8 cellular contexts compared by ENCODE assay signal in genomic region chr1:185483647-185484450, GRCh38.
DNase-seq lines count a peak whose midpoint lies in the region; ATAC-seq and TF ChIP-seq lines count a peak whose summit lies in the region.

No MANE protein-coding gene starts in this region.

- no peak overlapping the region for H2AK5ac ChIP-seq in trophoblast cell (ENCODE audit: low read length)

- ATAC-seq in activated T-helper 17 cell treated with anti-CD3 and anti-CD28 coated beads, Interleukin-2, amount 50 U/mL, for 72 hours (replicated peaks): no peak
- ATAC-seq in GM18907 (IDR thresholded peaks at IDR 0.05; ENCODE audit: unreplicated experiment): no peak

- no peak overlapping the region for H3K4me3 Mint-ChIP-seq in activated T-helper 17 cell treated with anti-CD3 and anti-CD28 coated beads, Interleukin-2, amount 50 U/mL, for 72 hours
- H3K4me3 Mint-ChIP-seq in activated CD4-positive, alpha-beta T cell treated with anti-CD3 and anti-CD28 coated beads, Interleukin-2, amount 10 ng/mL, durations not matched to agents 7 days and 5 days: no peak overlapping the region
- H3K4me3 Mint-ChIP-seq in activated CD4-positive, alpha-beta memory T cell treated with anti-CD3 and anti-CD28 coated beads, Interleukin-2, amount 10 ng/mL, durations not matched to agents 7 days and 5 days: no peak overlapping the region

- no peak overlapping the region for H3K23ac ChIP-seq in trophoblast cell (ENCODE audit: low read length)

- peak; percentile 59 for DNase-seq in GOT3 (lab: John Stamatoyannopoulos, UW)
- peak; percentile 48 for DNase-seq in NCI-H82 treated with DMSO at 0.1 percent for 48 hours (lab: John Stamatoyannopoulos, UW; ENCODE audit: unreplicated experiment)
- no peak for DNase-seq in esophagus squamous epithelium (lab: John Stamatoyannopoulos, UW)
- peak; percentile 33 to 60 for DNase-seq in trophoblast cell
- no peak for DNase-seq in activated CD4-positive, alpha-beta T cell treated with anti-CD3 and anti-CD28 coated beads, Interleukin-2, amount 10 ng/mL, durations not matched to agents 7 days and 5 days
- no peak for DNase-seq in activated CD4-positive, alpha-beta memory T cell treated with anti-CD3 and anti-CD28 coated beads, Interleukin-2, amount 10 ng/mL, durations not matched to agents 7 days and 5 days

- H3K9ac ChIP-seq in trophoblast cell (ENCODE audit: low read length): no peak overlapping the region

- H3K4me1 ChIP-seq in esophagus squamous epithelium (peaks cover 4 to 28% (median 6%) of the 10 kb centered on the region in 3 donors), trophoblast cell (ENCODE audit: control insufficient read depth in 1 of 2, insufficient read depth in 2 of 2, low read length in 2 of 2) (peaks cover 0 to 2% of the 10 kb centered on the region in 2 experiments)

- no peak overlapping the region for H4K12ac ChIP-seq in trophoblast cell (ENCODE audit: low read depth, low read length)

- no peak overlapping the region for H2BK12ac ChIP-seq in trophoblast cell (ENCODE audit: low read length)

- 53 to 74% methylated on average over 2 of the region's 2 CpGs for WGBS in esophagus squamous epithelium, 2 donors
- WGBS in trophoblast cell (ENCODE audit: extremely low coverage, insufficient coverage, insufficient read length): no CpG with 5 or more reads among the region's 2 CpGs

- H3K4me3 ChIP-seq in esophagus squamous epithelium (no peak overlapping the region), trophoblast cell (ENCODE audit: low read depth, low read length) (no peak overlapping the region)

- CTCF ChIA-PET in activated CD4-positive, alpha-beta T cell treated with anti-CD3 and anti-CD28 coated beads, Interleukin-2, amount 10 ng/mL, durations not matched to agents 7 days and 5 days (lab: Charles Lee): no interaction called here
- CTCF ChIA-PET in activated CD4-positive, alpha-beta memory T cell treated with anti-CD3 and anti-CD28 coated beads, Interleukin-2, amount 10 ng/mL, durations not matched to agents 7 days and 5 days (lab: Charles Lee): no interaction called here

- H2AFZ ChIP-seq in trophoblast cell (ENCODE audit: insufficient read depth, low read length, poor library complexity): no peak overlapping the region

- H3K36me3 Mint-ChIP-seq in activated T-helper 17 cell treated with anti-CD3 and anti-CD28 coated beads, Interleukin-2, amount 50 U/mL, for 72 hours (ENCODE audit: low read depth): no peaks in the 10 kb centered on the region
- no peaks in the 10 kb centered on the region for H3K36me3 Mint-ChIP-seq in activated CD4-positive, alpha-beta T cell treated with anti-CD3 and anti-CD28 coated beads, Interleukin-2, amount 10 ng/mL, durations not matched to agents 7 days and 5 days (ENCODE audit: low read depth)
- no peaks in the 10 kb centered on the region for H3K36me3 Mint-ChIP-seq in activated CD4-positive, alpha-beta memory T cell treated with anti-CD3 and anti-CD28 coated beads, Interleukin-2, amount 10 ng/mL, durations not matched to agents 7 days and 5 days (ENCODE audit: low read depth)

- no peak for TF ChIP-seq POLR2A in esophagus squamous epithelium (IDR thresholded peaks at IDR 0.05)

- no peaks in the 10 kb centered on the region for H3K27me3 Mint-ChIP-seq in activated T-helper 17 cell treated with anti-CD3 and anti-CD28 coated beads, Interleukin-2, amount 50 U/mL, for 72 hours
- H3K27me3 Mint-ChIP-seq in activated CD4-positive, alpha-beta T cell treated with anti-CD3 and anti-CD28 coated beads, Interleukin-2, amount 10 ng/mL, durations not matched to agents 7 days and 5 days: no peaks in the 10 kb centered on the region
- no peaks in the 10 kb centered on the region for H3K27me3 Mint-ChIP-seq in activated CD4-positive, alpha-beta memory T cell treated with anti-CD3 and anti-CD28 coated beads, Interleukin-2, amount 10 ng/mL, durations not matched to agents 7 days and 5 days

- H3K9me3 Mint-ChIP-seq in activated T-helper 17 cell treated with anti-CD3 and anti-CD28 coated beads, Interleukin-2, amount 50 U/mL, for 72 hours: no peaks in the 10 kb centered on the region
- H3K9me3 Mint-ChIP-seq in activated CD4-positive, alpha-beta T cell treated with anti-CD3 and anti-CD28 coated beads, Interleukin-2, amount 10 ng/mL, durations not matched to agents 7 days and 5 days: peaks cover 3% of the 10 kb centered on the region
- peaks cover 2% of the 10 kb centered on the region for H3K9me3 Mint-ChIP-seq in activated CD4-positive, alpha-beta memory T cell treated with anti-CD3 and anti-CD28 coated beads, Interleukin-2, amount 10 ng/mL, durations not matched to agents 7 days and 5 days

- H3K79me1 ChIP-seq in trophoblast cell (ENCODE audit: low read length): peaks cover 1% of the 10 kb centered on the region

- no peak overlapping the region for H4K91ac ChIP-seq in trophoblast cell (ENCODE audit: low read depth, low read length)

- H3K36me3 ChIP-seq in esophagus squamous epithelium: no peaks in the 10 kb centered on the region
- no peaks in the 10 kb centered on the region for H3K36me3 ChIP-seq in trophoblast cell (ENCODE audit: control insufficient read depth in 1 of 2, insufficient read depth in 2 of 2, low read length in 2 of 2)

- intact Hi-C loops in esophagus squamous epithelium (cut with DNase I): no loop called here

- H4K8ac ChIP-seq in trophoblast cell (ENCODE audit: low read depth, low read length): no peak overlapping the region

- H3K4me2 ChIP-seq in trophoblast cell (ENCODE audit: low read length): no peak overlapping the region

- no peaks in the 10 kb centered on the region for H3K4me1 Mint-ChIP-seq in activated T-helper 17 cell treated with anti-CD3 and anti-CD28 coated beads, Interleukin-2, amount 50 U/mL, for 72 hours
- H3K4me1 Mint-ChIP-seq in activated CD4-positive, alpha-beta T cell treated with anti-CD3 and anti-CD28 coated beads, Interleukin-2, amount 10 ng/mL, durations not matched to agents 7 days and 5 days: no peaks in the 10 kb centered on the region
- no peaks in the 10 kb centered on the region for H3K4me1 Mint-ChIP-seq in activated CD4-positive, alpha-beta memory T cell treated with anti-CD3 and anti-CD28 coated beads, Interleukin-2, amount 10 ng/mL, durations not matched to agents 7 days and 5 days

- TF ChIP-seq CTCF in esophagus squamous epithelium (IDR thresholded peaks at IDR 0.05): no peak

- H3K79me2 ChIP-seq in trophoblast cell (ENCODE audit: control insufficient read depth, insufficient read depth, low read length, poor library complexity): no peaks in the 10 kb centered on the region

- no peak overlapping the region for H3K27ac Mint-ChIP-seq in activated T-helper 17 cell treated with anti-CD3 and anti-CD28 coated beads, Interleukin-2, amount 50 U/mL, for 72 hours
- no peak overlapping the region for H3K27ac Mint-ChIP-seq in activated CD4-positive, alpha-beta T cell treated with anti-CD3 and anti-CD28 coated beads, Interleukin-2, amount 10 ng/mL, durations not matched to agents 7 days and 5 days
- H3K27ac Mint-ChIP-seq in activated CD4-positive, alpha-beta memory T cell treated with anti-CD3 and anti-CD28 coated beads, Interleukin-2, amount 10 ng/mL, durations not matched to agents 7 days and 5 days: no peak overlapping the region

- H3K27me3 ChIP-seq in esophagus squamous epithelium: no peaks in the 10 kb centered on the region
- no peaks in the 10 kb centered on the region for H3K27me3 ChIP-seq in trophoblast cell (ENCODE audit: insufficient read depth, low read length)

- no peak overlapping the region for H2BK5ac ChIP-seq in trophoblast cell (ENCODE audit: low read depth, low read length, poor library complexity)

- no peak overlapping the region for H3K18ac ChIP-seq in trophoblast cell (ENCODE audit: low read length)

- H3K27ac ChIP-seq in esophagus squamous epithelium (peak overlapping the region; percentile 44 to 67 (median 53)), trophoblast cell (ENCODE audit: low read depth, low read length) (no peak overlapping the region)

- H3K9me3 ChIP-seq in esophagus squamous epithelium: no peaks in the 10 kb centered on the region
- no peaks in the 10 kb centered on the region for H3K9me3 ChIP-seq in trophoblast cell (ENCODE audit: insufficient read depth, low read depth, low read length)

- no peak overlapping the region for H2BK120ac ChIP-seq in trophoblast cell (ENCODE audit: insufficient read depth, low read length, poor library complexity)

- no peak overlapping the region for H3K4ac ChIP-seq in trophoblast cell (ENCODE audit: low read depth, low read length)

- no peak overlapping the region for H3K14ac ChIP-seq in trophoblast cell (ENCODE audit: low read length)

- POLR2A ChIA-PET in activated CD4-positive, alpha-beta T cell treated with anti-CD3 and anti-CD28 coated beads, Interleukin-2, amount 10 ng/mL, durations not matched to agents 7 days and 5 days (lab: Charles Lee): no interaction called here
- POLR2A ChIA-PET in activated CD4-positive, alpha-beta memory T cell treated with anti-CD3 and anti-CD28 coated beads, Interleukin-2, amount 10 ng/mL, durations not matched to agents 7 days and 5 days (lab: Charles Lee): no interaction called here

Comparison
In these comparisons a context has a peak if more than half of its experiments do, and no peak if none do; other contexts are left out.
1. DNase-seq: peak in GOT3 (single experiment), NCI-H82 treated with DMSO at 0.1 percent for 48 hours (single experiment) and trophoblast cell (2 of 2); none in esophagus squamous epithelium (single experiment), activated CD4-positive, alpha-beta T cell treated with anti-CD3 and anti-CD28 coated beads, Interleukin-2, amount 10 ng/mL, durations not matched to agents 7 days and 5 days (single experiment) and activated CD4-positive, alpha-beta memory T cell treated with anti-CD3 and anti-CD28 coated beads, Interleukin-2, amount 10 ng/mL, durations not matched to agents 7 days and 5 days (single experiment).